In the genomic region with DNA sequence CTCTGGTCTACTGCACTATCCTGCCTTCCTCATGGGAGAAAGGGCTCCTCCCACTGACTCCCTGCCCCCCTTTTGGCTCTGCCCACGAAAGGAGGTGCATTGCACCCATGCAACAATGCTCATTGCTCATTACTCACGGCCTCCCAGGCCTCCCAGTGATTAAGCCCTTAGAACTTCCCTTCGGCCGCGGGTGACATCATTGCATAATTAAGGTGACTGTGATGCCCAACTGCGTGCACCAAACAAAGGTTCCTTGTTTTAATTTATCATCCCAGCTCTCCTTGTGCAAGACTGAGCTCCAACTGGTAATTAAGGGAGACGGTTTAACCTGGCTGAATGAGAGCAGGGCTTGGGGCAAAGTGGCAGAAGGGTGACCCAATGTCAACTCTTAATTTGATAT, we compare ENCODE assay signal across 9 cellular contexts.
DNase-seq lines count a peak whose midpoint lies in the region; ATAC-seq, FAIRE-seq and TF ChIP-seq lines count a peak whose summit lies in the region.
"Had no signal": no experiment of that assay in that cellular context is flagged by ENCODE, and none has a peak within 500 bp of the region (broad histone marks: within the 10 kb centered on the region; RNA-seq: fewer than 3 reads in every experiment).

No MANE protein-coding gene starts in this region.

- no peak for FAIRE-seq in astrocyte (lab: Jason Lieb, UNC)

- no peak overlapping the region for H3K4me3 ChIP-seq in astrocyte (ENCODE audit: insufficient read depth, low read depth, low read length)
- no peak overlapping the region for H3K4me3 ChIP-seq in kidney epithelial cell (ENCODE audit: low read depth, low read length)

- in situ Hi-C loops in GM13976 (cut with MboI; ENCODE audit: low sequenced_read_pairs, unreplicated experiment), result no loop called here

- H3K27me3 Mint-ChIP-seq in astrocyte (ENCODE audit: low read depth, unreplicated experiment), result peaks cover 3% of the 10 kb centered on the region
- H3K27me3 Mint-ChIP-seq in chondrocyte (ENCODE audit: low read depth), result no peaks in the 10 kb centered on the region

- H3K27ac Mint-ChIP-seq in astrocyte (ENCODE audit: unreplicated experiment), result peak overlapping the region; percentile 70
- H3K27ac Mint-ChIP-seq in chondrocyte (ENCODE audit: unreplicated experiment), result no peak overlapping the region
- H3K27ac Mint-ChIP-seq: CD4-positive, CD25-positive, alpha-beta regulatory T cell had no signal

- DNase-seq in AG08395 (ENCODE audit: low spot score) (peak; percentile 90), LoVo (ENCODE audit: low spot score) (peak; percentile 27), astrocyte (ENCODE audit: low read depth) (peak; percentile 97), kidney epithelial cell (ENCODE audit: low read depth) (peak; percentile 90), chondrocyte (ENCODE audit: low spot score) (no peak), GM13976 (ENCODE audit: low spot score) (no peak)
- DNase-seq: CD4-positive, CD25-positive, alpha-beta regulatory T cell had no signal

- no peak overlapping the region for H3K9ac ChIP-seq in astrocyte (ENCODE audit: low read length)

- no peaks in the 10 kb centered on the region for H3K79me2 ChIP-seq in astrocyte (ENCODE audit: insufficient read depth, low read length)

- H3K4me1 ChIP-seq in astrocyte (ENCODE audit: insufficient read depth, low read length), result peaks cover 14% of the 10 kb centered on the region

- no peak for TF ChIP-seq CTCF in astrocyte (IDR thresholded peaks at IDR 0.05; ENCODE audit: insufficient read depth, low read depth, low read length)
- no peak for TF ChIP-seq CTCF in kidney epithelial cell (IDR thresholded peaks at IDR 0.05; ENCODE audit: insufficient read depth, low read length, poor library complexity, severe bottlenecking)
- no peak for TF ChIP-seq CTCF in chondrocyte (IDR thresholded peaks at IDR 0.05)
- no peak for TF ChIP-seq CTCF in GM13976 (IDR thresholded peaks at IDR 0.05; ENCODE audit: borderline replicate concordance, control extremely low read depth, extremely low read depth, insufficient read depth, missing control alignments)

- H3K27me3 ChIP-seq in astrocyte (ENCODE audit: insufficient read depth, low read length) (no peaks in the 10 kb centered on the region), kidney epithelial cell (ENCODE audit: control insufficient read depth, insufficient read depth, low read length) (no peaks in the 10 kb centered on the region)

- H4K20me1 ChIP-seq in astrocyte (ENCODE audit: insufficient read depth, low read length), result no peaks in the 10 kb centered on the region

- peaks cover 15% of the 10 kb centered on the region for H3K4me1 Mint-ChIP-seq in astrocyte (ENCODE audit: low read depth, unreplicated experiment)
- peaks cover 6% of the 10 kb centered on the region for H3K4me1 Mint-ChIP-seq in chondrocyte (ENCODE audit: low read depth)
- H3K4me1 Mint-ChIP-seq: CD4-positive, CD25-positive, alpha-beta regulatory T cell had no signal

- H3K36me3 ChIP-seq in astrocyte (ENCODE audit: insufficient read depth, low read length) (no peaks in the 10 kb centered on the region), kidney epithelial cell (ENCODE audit: control insufficient read depth, insufficient read depth, low read length) (no peaks in the 10 kb centered on the region)

- no peak overlapping the region for H2AFZ ChIP-seq in astrocyte (ENCODE audit: low read depth, low read length)

- peaks cover 3% of the 10 kb centered on the region for H3K36me3 Mint-ChIP-seq in astrocyte (ENCODE audit: low read depth, unreplicated experiment)
- H3K36me3 Mint-ChIP-seq in chondrocyte (ENCODE audit: low read depth), result no peaks in the 10 kb centered on the region
- H3K36me3 Mint-ChIP-seq: CD4-positive, CD25-positive, alpha-beta regulatory T cell had no signal

- peak overlapping the region; percentile 29 for H3K4me2 ChIP-seq in astrocyte (ENCODE audit: low read length)

- H3K27ac ChIP-seq in astrocyte (ENCODE audit: low read depth, low read length), result peak overlapping the region; percentile 50

- no peaks in the 10 kb centered on the region for H3K9me3 ChIP-seq in astrocyte (ENCODE audit: insufficient read depth, low read depth, low read length)

- ATAC-seq in GM18502 (IDR thresholded peaks at IDR 0.05; ENCODE audit: poor library complexity, unreplicated experiment) (no peak), GM19455 (IDR thresholded peaks at IDR 0.05; ENCODE audit: unreplicated experiment) (no peak)

- H3K9me3 Mint-ChIP-seq in astrocyte (ENCODE audit: unreplicated experiment) (peaks cover 7% of the 10 kb centered on the region), chondrocyte (ENCODE audit: low read depth) (peaks cover 6% of the 10 kb centered on the region)

- H3K4me3 Mint-ChIP-seq in astrocyte (ENCODE audit: unreplicated experiment) (no peak overlapping the region), chondrocyte (ENCODE audit: unreplicated experiment) (no peak overlapping the region)
- H3K4me3 Mint-ChIP-seq: CD4-positive, CD25-positive, alpha-beta regulatory T cell had no signal

Comparison
In these comparisons a context has a peak if more than half of its experiments do, and no peak if none do; other contexts are left out.
1. DNase-seq: peak in AG08395 (single experiment), LoVo (single experiment), astrocyte (single experiment) and kidney epithelial cell (single experiment); none in chondrocyte (single experiment) and GM13976 (single experiment).